ENCODE assay signal across 1 cellular context in the genomic region with DNA sequence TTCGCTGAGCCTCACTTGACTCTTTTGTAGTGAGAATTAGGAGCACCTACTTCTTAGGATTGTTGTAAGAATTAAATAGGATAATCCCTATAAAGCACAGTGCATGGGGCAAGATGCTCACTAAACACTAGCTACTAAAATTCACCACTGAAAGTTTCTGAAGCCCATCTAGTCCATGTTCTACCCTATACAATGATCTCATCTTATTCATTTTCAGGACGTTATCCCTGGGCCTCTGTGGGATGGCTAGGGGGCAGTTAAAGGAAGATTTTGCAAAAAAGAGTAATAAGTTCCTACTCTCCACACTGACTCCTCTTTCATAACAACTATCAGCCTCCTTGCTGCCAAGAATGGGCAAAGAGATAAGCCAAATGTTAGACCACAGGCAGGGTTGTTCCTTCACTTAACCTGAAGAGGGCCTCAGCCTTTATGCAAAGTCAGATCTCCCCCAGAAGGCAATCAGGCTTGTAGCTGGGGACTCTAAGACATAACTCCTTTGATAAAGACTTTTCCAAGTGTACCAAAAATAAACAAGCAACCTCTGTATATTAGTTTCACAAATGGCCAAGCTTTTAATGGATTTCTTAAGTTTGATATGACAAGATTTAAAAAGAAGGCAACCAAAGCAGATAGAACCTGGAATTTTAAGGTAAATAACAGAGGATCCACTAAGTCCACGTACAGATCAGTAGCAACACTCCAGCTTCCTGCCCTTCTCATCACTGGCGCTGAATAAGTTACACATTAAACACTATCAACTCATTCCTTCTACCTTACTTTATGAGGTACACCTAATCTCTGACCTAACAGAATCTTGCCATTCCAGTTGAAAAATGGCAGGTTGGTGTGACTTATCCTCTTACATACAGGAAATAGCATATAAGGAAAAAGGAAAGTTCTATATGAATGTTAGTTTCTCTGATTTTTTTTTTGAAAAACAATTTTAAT.
TF ChIP-seq lines count a peak whose summit lies in the region.

No MANE protein-coding gene starts in this region.

TF ChIP-seq in K562, 482 proteins besides CTCF, POLR2A, EP300 and RAD21 (continued from another document and continues in another):
- TF ChIP-seq JUNB (CRISPR knock-in tag; conservative IDR thresholded peaks at IDR 0.05) (no peak), ZNF239 (CRISPR knock-in tag; IDR thresholded peaks at IDR 0.05) (no peak), PURB (CRISPR knock-in tag; IDR thresholded peaks at IDR 0.05; ENCODE audit: low read depth) (no peak), SMAD1 (IDR thresholded peaks at IDR 0.05; ENCODE audit: low read depth, low read length, partially characterized antibody) (no peak), PRMT5 (CRISPR knock-in tag; IDR thresholded peaks at IDR 0.05) (no peak), ZNF232 (CRISPR knock-in tag; IDR thresholded peaks at IDR 0.05) (no peak), GABPA (tag; conservative IDR thresholded peaks at IDR 0.05; ENCODE audit: low read depth) (no peak), SRSF7 (optimal IDR thresholded peaks at IDR 0.05; ENCODE audit: low read depth, low read length) (no peak), RBBP5 (IDR thresholded peaks at IDR 0.05; ENCODE audit: borderline replicate concordance, insufficient read depth, low read length, poor library complexity, severe bottlenecking) (no peak), SRSF1 (IDR thresholded peaks at IDR 0.05; ENCODE audit: low read depth, low read length) (no peak), GATAD2A (IDR thresholded peaks at IDR 0.05) (no peak), FOXA3 (CRISPR knock-in tag; conservative IDR thresholded peaks at IDR 0.05 in 1 of 2, IDR thresholded peaks at IDR 0.05 in 1 of 2) (no peak), CHCHD3 (CRISPR knock-in tag; IDR thresholded peaks at IDR 0.05) (no peak), DMBX1 (CRISPR knock-in tag; IDR thresholded peaks at IDR 0.05; ENCODE audit: borderline replicate concordance) (no peak), WHSC1 (IDR thresholded peaks at IDR 0.05; ENCODE audit: low read length) (no peak), XRCC4 (IDR thresholded peaks at IDR 0.05; ENCODE audit: extremely low read depth, insufficient read depth, insufficient read length) (no peak), NBN (IDR thresholded peaks at IDR 0.05; ENCODE audit: low read depth) (no peak), ZNF263 (CRISPR knock-in tag; IDR thresholded peaks at IDR 0.05; ENCODE audit: borderline replicate concordance) (no peak), ZC3H11A (IDR thresholded peaks at IDR 0.05; ENCODE audit: low read depth, low read length) (no peak), ZBTB17 (CRISPR knock-in tag; IDR thresholded peaks at IDR 0.05) (no peak), POLR2AphosphoS5 (IDR thresholded peaks at IDR 0.05; ENCODE audit: control insufficient read depth, insufficient read depth, low read depth, low read length) (peak; percentile 40; the same call in 1 of the 2 replicates), ZBTB7A (IDR thresholded peaks at IDR 0.05; ENCODE audit: borderline replicate concordance, control insufficient read depth, low read depth, low read length) (no peak), TAF15 (IDR thresholded peaks at IDR 0.05; ENCODE audit: low read depth, low read length) (no peak), IRF2 (CRISPR knock-in tag; IDR thresholded peaks at IDR 0.05) (no peak), GATA2 (CRISPR knock-in tag; IDR thresholded peaks at IDR 0.05) (0 out of 2 replicates have a peak, but pooled peaks have one; percentile 22), FOXA1 (IDR thresholded peaks at IDR 0.05; ENCODE audit: borderline replicate concordance) (no peak), PRPF4 (IDR thresholded peaks at IDR 0.05; ENCODE audit: insufficient read depth, low read depth, low read length, poor library complexity, severe bottlenecking) (no peak), PYGO2 (tag; IDR thresholded peaks at IDR 0.05) (no peak)
- TF ChIP-seq, protein P1, sequence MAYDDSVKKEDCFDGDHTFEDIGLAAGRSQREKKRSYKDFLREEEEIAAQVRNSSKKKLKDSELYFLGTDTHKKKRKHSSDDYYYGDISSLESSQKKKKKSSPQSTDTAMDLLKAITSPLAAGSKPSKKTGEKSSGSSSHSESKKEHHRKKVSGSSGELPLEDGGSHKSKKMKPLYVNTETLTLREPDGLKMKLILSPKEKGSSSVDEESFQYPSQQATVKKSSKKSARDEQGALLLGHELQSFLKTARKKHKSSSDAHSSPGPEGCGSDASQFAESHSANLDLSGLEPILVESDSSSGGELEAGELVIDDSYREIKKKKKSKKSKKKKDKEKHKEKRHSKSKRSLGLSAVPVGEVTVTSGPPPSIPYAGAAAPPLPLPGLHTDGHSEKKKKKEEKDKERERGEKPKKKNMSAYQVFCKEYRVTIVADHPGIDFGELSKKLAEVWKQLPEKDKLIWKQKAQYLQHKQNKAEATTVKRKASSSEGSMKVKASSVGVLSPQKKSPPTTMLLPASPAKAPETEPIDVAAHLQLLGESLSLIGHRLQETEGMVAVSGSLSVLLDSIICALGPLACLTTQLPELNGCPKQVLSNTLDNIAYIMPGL (CRISPR knock-in tag; IDR thresholded peaks at IDR 0.05): no peak
- TF ChIP-seq, protein P2, sequence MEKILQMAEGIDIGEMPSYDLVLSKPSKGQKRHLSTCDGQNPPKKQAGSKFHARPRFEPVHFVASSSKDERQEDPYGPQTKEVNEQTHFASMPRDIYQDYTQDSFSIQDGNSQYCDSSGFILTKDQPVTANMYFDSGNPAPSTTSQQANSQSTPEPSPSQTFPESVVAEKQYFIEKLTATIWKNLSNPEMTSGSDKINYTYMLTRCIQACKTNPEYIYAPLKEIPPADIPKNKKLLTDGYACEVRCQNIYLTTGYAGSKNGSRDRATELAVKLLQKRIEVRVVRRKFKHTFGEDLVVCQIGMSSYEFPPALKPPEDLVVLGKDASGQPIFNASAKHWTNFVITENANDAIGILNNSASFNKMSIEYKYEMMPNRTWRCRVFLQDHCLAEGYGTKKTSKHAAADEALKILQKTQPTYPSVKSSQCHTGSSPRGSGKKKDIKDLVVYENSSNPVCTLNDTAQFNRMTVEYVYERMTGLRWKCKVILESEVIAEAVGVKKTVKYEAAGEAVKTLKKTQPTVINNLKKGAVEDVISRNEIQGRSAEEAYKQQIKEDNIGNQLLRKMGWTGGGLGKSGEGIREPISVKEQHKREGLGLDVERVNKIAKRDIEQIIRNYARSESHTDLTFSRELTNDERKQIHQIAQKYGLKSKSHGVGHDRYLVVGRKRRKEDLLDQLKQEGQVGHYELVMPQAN (IDR thresholded peaks at IDR 0.05; ENCODE audit: borderline replicate concordance): no peak
- TF ChIP-seq, protein P3, sequence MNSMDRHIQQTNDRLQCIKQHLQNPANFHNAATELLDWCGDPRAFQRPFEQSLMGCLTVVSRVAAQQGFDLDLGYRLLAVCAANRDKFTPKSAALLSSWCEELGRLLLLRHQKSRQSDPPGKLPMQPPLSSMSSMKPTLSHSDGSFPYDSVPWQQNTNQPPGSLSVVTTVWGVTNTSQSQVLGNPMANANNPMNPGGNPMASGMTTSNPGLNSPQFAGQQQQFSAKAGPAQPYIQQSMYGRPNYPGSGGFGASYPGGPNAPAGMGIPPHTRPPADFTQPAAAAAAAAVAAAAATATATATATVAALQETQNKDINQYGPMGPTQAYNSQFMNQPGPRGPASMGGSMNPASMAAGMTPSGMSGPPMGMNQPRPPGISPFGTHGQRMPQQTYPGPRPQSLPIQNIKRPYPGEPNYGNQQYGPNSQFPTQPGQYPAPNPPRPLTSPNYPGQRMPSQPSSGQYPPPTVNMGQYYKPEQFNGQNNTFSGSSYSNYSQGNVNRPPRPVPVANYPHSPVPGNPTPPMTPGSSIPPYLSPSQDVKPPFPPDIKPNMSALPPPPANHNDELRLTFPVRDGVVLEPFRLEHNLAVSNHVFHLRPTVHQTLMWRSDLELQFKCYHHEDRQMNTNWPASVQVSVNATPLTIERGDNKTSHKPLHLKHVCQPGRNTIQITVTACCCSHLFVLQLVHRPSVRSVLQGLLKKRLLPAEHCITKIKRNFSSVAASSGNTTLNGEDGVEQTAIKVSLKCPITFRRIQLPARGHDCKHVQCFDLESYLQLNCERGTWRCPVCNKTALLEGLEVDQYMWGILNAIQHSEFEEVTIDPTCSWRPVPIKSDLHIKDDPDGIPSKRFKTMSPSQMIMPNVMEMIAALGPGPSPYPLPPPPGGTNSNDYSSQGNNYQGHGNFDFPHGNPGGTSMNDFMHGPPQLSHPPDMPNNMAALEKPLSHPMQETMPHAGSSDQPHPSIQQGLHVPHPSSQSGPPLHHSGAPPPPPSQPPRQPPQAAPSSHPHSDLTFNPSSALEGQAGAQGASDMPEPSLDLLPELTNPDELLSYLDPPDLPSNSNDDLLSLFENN (IDR thresholded peaks at IDR 0.05; ENCODE audit: low read depth in 2 of 2, low read length in 2 of 2): peak in 1 of 2 experiments; percentile 52; a peak in 1 of 4 replicates
- TF ChIP-seq, protein P4, sequence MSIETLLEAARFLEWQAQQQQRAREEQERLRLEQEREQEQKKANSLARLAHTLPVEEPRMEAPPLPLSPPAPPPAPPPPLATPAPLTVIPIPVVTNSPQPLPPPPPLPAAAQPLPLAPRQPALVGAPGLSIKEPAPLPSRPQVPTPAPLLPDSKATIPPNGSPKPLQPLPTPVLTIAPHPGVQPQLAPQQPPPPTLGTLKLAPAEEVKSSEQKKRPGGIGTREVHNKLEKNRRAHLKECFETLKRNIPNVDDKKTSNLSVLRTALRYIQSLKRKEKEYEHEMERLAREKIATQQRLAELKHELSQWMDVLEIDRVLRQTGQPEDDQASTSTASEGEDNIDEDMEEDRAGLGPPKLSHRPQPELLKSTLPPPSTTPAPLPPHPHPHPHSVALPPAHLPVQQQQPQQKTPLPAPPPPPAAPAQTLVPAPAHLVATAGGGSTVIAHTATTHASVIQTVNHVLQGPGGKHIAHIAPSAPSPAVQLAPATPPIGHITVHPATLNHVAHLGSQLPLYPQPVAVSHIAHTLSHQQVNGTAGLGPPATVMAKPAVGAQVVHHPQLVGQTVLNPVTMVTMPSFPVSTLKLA (conservative IDR thresholded peaks at IDR 0.05): no peak
- TF ChIP-seq, protein P5, sequence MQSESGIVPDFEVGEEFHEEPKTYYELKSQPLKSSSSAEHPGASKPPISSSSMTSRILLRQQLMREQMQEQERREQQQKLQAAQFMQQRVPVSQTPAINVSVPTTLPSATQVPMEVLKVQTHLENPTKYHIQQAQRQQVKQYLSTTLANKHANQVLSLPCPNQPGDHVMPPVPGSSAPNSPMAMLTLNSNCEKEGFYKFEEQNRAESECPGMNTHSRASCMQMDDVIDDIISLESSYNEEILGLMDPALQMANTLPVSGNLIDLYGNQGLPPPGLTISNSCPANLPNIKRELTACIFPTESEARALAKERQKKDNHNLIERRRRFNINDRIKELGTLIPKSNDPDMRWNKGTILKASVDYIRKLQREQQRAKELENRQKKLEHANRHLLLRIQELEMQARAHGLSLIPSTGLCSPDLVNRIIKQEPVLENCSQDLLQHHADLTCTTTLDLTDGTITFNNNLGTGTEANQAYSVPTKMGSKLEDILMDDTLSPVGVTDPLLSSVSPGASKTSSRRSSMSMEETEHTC (IDR thresholded peaks at IDR 0.05): no peak
- TF ChIP-seq, protein P6, sequence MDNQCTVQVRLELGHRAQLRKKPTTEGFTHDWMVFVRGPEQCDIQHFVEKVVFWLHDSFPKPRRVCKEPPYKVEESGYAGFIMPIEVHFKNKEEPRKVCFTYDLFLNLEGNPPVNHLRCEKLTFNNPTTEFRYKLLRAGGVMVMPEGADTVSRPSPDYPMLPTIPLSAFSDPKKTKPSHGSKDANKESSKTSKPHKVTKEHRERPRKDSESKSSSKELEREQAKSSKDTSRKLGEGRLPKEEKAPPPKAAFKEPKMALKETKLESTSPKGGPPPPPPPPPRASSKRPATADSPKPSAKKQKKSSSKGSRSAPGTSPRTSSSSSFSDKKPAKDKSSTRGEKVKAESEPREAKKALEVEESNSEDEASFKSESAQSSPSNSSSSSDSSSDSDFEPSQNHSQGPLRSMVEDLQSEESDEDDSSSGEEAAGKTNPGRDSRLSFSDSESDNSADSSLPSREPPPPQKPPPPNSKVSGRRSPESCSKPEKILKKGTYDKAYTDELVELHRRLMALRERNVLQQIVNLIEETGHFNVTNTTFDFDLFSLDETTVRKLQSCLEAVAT (IDR thresholded peaks at IDR 0.05): no peak
- TF ChIP-seq, protein P7, sequence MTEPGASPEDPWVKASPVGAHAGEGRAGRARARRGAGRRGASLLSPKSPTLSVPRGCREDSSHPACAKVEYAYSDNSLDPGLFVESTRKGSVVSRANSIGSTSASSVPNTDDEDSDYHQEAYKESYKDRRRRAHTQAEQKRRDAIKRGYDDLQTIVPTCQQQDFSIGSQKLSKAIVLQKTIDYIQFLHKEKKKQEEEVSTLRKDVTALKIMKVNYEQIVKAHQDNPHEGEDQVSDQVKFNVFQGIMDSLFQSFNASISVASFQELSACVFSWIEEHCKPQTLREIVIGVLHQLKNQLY (CRISPR knock-in tag; conservative IDR thresholded peaks at IDR 0.05): no peak
- TF ChIP-seq, protein P8, sequence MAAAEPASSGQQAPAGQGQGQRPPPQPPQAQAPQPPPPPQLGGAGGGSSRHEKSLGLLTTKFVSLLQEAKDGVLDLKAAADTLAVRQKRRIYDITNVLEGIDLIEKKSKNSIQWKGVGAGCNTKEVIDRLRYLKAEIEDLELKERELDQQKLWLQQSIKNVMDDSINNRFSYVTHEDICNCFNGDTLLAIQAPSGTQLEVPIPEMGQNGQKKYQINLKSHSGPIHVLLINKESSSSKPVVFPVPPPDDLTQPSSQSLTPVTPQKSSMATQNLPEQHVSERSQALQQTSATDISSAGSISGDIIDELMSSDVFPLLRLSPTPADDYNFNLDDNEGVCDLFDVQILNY (CRISPR knock-in tag; IDR thresholded peaks at IDR 0.05): no peak
- TF ChIP-seq, protein P9, sequence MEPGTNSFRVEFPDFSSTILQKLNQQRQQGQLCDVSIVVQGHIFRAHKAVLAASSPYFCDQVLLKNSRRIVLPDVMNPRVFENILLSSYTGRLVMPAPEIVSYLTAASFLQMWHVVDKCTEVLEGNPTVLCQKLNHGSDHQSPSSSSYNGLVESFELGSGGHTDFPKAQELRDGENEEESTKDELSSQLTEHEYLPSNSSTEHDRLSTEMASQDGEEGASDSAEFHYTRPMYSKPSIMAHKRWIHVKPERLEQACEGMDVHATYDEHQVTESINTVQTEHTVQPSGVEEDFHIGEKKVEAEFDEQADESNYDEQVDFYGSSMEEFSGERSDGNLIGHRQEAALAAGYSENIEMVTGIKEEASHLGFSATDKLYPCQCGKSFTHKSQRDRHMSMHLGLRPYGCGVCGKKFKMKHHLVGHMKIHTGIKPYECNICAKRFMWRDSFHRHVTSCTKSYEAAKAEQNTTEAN (CRISPR knock-in tag; IDR thresholded peaks at IDR 0.05): no peak
- TF ChIP-seq, protein P10, sequence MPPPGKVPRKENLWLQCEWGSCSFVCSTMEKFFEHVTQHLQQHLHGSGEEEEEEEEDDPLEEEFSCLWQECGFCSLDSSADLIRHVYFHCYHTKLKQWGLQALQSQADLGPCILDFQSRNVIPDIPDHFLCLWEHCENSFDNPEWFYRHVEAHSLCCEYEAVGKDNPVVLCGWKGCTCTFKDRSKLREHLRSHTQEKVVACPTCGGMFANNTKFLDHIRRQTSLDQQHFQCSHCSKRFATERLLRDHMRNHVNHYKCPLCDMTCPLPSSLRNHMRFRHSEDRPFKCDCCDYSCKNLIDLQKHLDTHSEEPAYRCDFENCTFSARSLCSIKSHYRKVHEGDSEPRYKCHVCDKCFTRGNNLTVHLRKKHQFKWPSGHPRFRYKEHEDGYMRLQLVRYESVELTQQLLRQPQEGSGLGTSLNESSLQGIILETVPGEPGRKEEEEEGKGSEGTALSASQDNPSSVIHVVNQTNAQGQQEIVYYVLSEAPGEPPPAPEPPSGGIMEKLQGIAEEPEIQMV (tag; conservative IDR thresholded peaks at IDR 0.05; ENCODE audit: low read depth): no peak
- TF ChIP-seq, protein P11, sequence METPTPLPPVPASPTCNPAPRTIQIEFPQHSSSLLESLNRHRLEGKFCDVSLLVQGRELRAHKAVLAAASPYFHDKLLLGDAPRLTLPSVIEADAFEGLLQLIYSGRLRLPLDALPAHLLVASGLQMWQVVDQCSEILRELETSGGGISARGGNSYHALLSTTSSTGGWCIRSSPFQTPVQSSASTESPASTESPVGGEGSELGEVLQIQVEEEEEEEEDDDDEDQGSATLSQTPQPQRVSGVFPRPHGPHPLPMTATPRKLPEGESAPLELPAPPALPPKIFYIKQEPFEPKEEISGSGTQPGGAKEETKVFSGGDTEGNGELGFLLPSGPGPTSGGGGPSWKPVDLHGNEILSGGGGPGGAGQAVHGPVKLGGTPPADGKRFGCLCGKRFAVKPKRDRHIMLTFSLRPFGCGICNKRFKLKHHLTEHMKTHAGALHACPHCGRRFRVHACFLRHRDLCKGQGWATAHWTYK (CRISPR knock-in tag; IDR thresholded peaks at IDR 0.05): no peak
